In the genomic region with DNA sequence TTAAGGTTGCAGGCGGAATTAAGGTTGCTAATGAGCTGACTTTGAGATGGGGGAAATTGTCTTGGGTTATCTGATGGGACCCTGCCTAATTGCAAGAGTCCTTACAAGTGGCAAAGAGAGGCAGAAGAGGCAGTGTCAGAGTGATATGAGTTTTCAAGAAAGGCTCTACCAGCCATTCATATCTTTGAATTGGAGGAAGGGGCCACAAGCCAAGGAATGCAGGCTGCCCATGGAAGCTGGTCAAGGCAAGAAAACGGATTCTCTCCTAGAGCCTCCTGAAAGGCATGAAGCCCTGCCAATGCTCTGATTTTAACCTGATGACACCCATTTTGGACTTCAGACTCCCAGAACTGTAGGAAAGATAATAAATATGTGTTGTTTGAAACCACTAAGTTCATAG, we compare ENCODE assay signal across 23 cellular contexts. TPM values are rescaled to one million over a fixed set of nuclear protein-coding genes. Genes with fewer than 3 reads are reported as not detected.
"Had no signal": no experiment of that assay in that cellular context is flagged by ENCODE, and none has a peak within 500 bp of the region (broad histone marks: within the 10 kb centered on the region; RNA-seq: fewer than 3 reads in every experiment).

No MANE protein-coding gene starts in this region.

- H3K9me3 ChIP-seq: ovary, right lobe of liver, tibial artery, vagina had no signal

- H3K36me3 ChIP-seq: left ventricle myocardium inferior, ovary, right atrium auricular region, right lobe of liver, stomach, thoracic aorta, tibial artery, vagina had no signal

- FAIRE-seq: islet of Langerhans, kidney had no signal

- H3K27me3 ChIP-seq: ovary, right atrium auricular region, right lobe of liver, stomach, tibial artery, vagina had no signal

- H3K36me3 Mint-ChIP-seq: natural killer cell had no signal

- H3K27ac Mint-ChIP-seq: immature natural killer cell; natural killer cell; stimulated activated naive B cell treated with anti-CD40 and anti-IgM and Interleukin-4, amounts not matched to agents 10 μg/mL and 1 μg/mL and 100 μg/mL, for 72 hours; type B pancreatic cell had no signal

- DNase-seq: head of caudate nucleus; hypothalamus; immature natural killer cell; kidney; left ventricle myocardium inferior; naive B cell; natural killer cell; ovary; right lobe of liver; stimulated activated CD4-positive, alpha-beta T cell treated with anti-CD3 and anti-CD28 coated beads, Interleukin-2, amount 100 ng/mL, for 24 hours; stimulated activated CD4-positive, alpha-beta T cell treated with anti-CD3 and anti-CD28 coated beads, Interleukin-4, amount 100 ng/mL, for 1 hour; stimulated activated naive B cell treated with anti-CD40 and anti-IgM and Interleukin-4, amounts not matched to agents 10 μg/mL and 1 μg/mL and 100 μg/mL, for 72 hours; stimulated activated naive CD8-positive, alpha-beta T cell treated with anti-CD3 and anti-CD28 coated beads, Interleukin-15, Interleukin-2, amounts not matched to agents 100 U/mL and 50 U/mL, for 24 hours; stomach; tibial artery had no signal

- H3K4me1 ChIP-seq: right lobe of liver, tibial artery, vagina had no signal

- H3K9me3 Mint-ChIP-seq: immature natural killer cell, natural killer cell had no signal

- H3K4me2 ChIP-seq: smooth muscle cell had no signal

- H3K4me1 Mint-ChIP-seq: immature natural killer cell, natural killer cell had no signal

- ATAC-seq: natural killer cell; right lobe of liver; stimulated activated naive B cell treated with anti-CD40 and anti-IgM and Interleukin-4, amounts not matched to agents 10 μg/mL and 1 μg/mL and 100 μg/mL, for 72 hours; stimulated activated naive CD8-positive, alpha-beta T cell treated with anti-CD3 and anti-CD28 coated beads, Interleukin-15, Interleukin-2, amounts not matched to agents 100 U/mL and 50 U/mL, for 24 hours had no signal

- H3K27ac ChIP-seq: ovary, right lobe of liver, stomach, thoracic aorta, tibial artery, vagina had no signal

- H3K4me3 Mint-ChIP-seq: immature natural killer cell; natural killer cell; stimulated activated naive B cell treated with anti-CD40 and anti-IgM and Interleukin-4, amounts not matched to agents 10 μg/mL and 1 μg/mL and 100 μg/mL, for 72 hours; type B pancreatic cell had no signal

- H3K4me3 ChIP-seq: left ventricle myocardium inferior, lung, ovary, right atrium auricular region, right lobe of liver, smooth muscle cell, stomach, thoracic aorta, tibial artery, vagina had no signal

- H3K27me3 Mint-ChIP-seq: naive B cell; progenitor cell of endocrine pancreas; stimulated activated naive B cell treated with anti-CD40 and anti-IgM and Interleukin-4, amounts not matched to agents 10 μg/mL and 1 μg/mL and 100 μg/mL, for 72 hours; type B pancreatic cell had no signal

RNA-seq across cellular contexts. Expression of a gene that starts 20.6 kb away (rescaled TPM):
- polyA plus RNA-seq: immature natural killer cell had no signal
